Comparison of ENCODE assay signal across 19 cellular contexts in genomic region chr2:61789807-61790602, GRCh38.
"Had no signal": no experiment of that assay in that cellular context is flagged by ENCODE, and none has a peak within 500 bp of the region (broad histone marks: within the 10 kb centered on the region; RNA-seq: fewer than 3 reads in every experiment).

No MANE protein-coding gene starts in this region.

- H3K27me3 ChIP-seq: brain microvascular endothelial cell had no signal

- H3K36me3 Mint-ChIP-seq: activated naive CD8-positive, alpha-beta T cell; immature natural killer cell; natural killer cell; stimulated activated effector memory CD8-positive, alpha-beta T cell treated with anti-CD3 and anti-CD28 coated beads, Interleukin-12 subunit alpha, Interleukin-12 subunit beta, amount 100 ng/mL, for 72 hours; WTC11 had no signal

- H3K36me3 ChIP-seq: brain microvascular endothelial cell, neutrophil, thoracic aorta had no signal

- DNase-seq: activated CD4-positive, alpha-beta memory T cell treated with anti-CD3 and anti-CD28 coated beads, Interleukin-2, amount 10 ng/mL, durations not matched to agents 7 days and 5 days; activated CD4-positive, alpha-beta T cell treated with anti-CD3 and anti-CD28 coated beads for 4 hours; activated gamma-delta T cell; activated T-cell treated with anti-CD3 and anti-CD28 coated beads, Interleukin-2, amount 50 U/mL, for 48 hours; amygdala; brain microvascular endothelial cell; cerebellar nuclear complex; foreskin melanocyte; immature natural killer cell; mesendoderm; natural killer cell; stimulated activated CD4-positive, alpha-beta T cell treated with anti-CD3 and anti-CD28 coated beads, Interleukin-12 subunit alpha, Interleukin-12 subunit beta, amount 100 ng/mL, for 4 hours; stimulated activated CD4-positive, alpha-beta T cell treated with anti-CD3 and anti-CD28 coated beads, Interleukin-2, amount 100 ng/mL, for 24 hours; T-helper 2 cell had no signal

- H3K27ac Mint-ChIP-seq: activated CD4-positive, alpha-beta memory T cell treated with anti-CD3 and anti-CD28 coated beads, Interleukin-2, amount 10 ng/mL, durations not matched to agents 7 days and 5 days; activated naive CD8-positive, alpha-beta T cell; immature natural killer cell; natural killer cell; stimulated activated effector memory CD8-positive, alpha-beta T cell treated with anti-CD3 and anti-CD28 coated beads, Interleukin-12 subunit alpha, Interleukin-12 subunit beta, amount 100 ng/mL, for 72 hours; WTC11 had no signal

- H3K27ac ChIP-seq: brain microvascular endothelial cell, neutrophil, thoracic aorta had no signal

- H3K4me3 Mint-ChIP-seq: activated CD4-positive, alpha-beta memory T cell treated with anti-CD3 and anti-CD28 coated beads, Interleukin-2, amount 10 ng/mL, durations not matched to agents 7 days and 5 days; activated naive CD8-positive, alpha-beta T cell; immature natural killer cell; natural killer cell; stimulated activated effector memory CD8-positive, alpha-beta T cell treated with anti-CD3 and anti-CD28 coated beads, Interleukin-12 subunit alpha, Interleukin-12 subunit beta, amount 100 ng/mL, for 72 hours; WTC11 had no signal

- H3K4me3 ChIP-seq: thoracic aorta had no signal

- H3K9me3 ChIP-seq: neutrophil, thoracic aorta had no signal

- H3K9me3 Mint-ChIP-seq: activated CD4-positive, alpha-beta memory T cell treated with anti-CD3 and anti-CD28 coated beads, Interleukin-2, amount 10 ng/mL, durations not matched to agents 7 days and 5 days; immature natural killer cell; natural killer cell; stimulated activated effector memory CD8-positive, alpha-beta T cell treated with anti-CD3 and anti-CD28 coated beads, Interleukin-12 subunit alpha, Interleukin-12 subunit beta, amount 100 ng/mL, for 72 hours; WTC11 had no signal
